In the genomic region with DNA sequence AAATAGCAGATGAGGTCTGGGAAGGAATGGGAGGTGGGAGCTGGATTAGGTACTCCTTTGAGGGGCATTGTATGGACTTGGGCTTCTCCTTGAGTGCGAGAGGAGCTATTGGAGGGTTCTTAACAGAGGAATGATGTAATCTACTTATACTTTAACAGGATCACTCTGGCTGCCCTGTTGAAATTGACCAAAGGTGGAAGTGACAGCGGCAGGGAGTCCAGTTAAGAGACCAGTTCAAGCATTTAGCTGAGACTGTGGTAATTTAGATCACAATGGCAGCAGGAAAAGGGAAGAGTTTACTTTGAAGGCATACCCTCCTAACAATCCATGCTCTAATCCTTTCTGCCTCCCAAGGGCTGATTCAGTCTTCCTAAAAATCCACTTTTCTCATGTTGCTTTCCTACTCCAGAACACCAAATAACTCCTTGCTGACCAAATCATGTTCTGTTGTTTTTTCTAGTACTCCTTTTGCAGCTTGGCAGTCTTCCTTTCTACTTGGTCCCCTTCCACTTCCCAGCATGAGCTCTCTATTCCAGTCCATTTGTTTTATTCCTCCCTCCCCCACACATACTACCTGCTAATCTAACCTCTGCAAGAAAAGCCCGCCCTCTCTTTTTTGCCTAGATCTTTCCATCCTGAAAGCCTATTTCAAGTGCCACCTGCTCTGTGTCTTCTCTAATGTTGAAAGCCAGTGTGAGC, we compare ENCODE assay signal across 17 cellular contexts.
DNase-seq lines count a peak whose midpoint lies in the region; ATAC-seq and TF ChIP-seq lines count a peak whose summit lies in the region.
"Had no signal": no experiment of that assay in that cellular context is flagged by ENCODE, and none has a peak within 500 bp of the region (broad histone marks: within the 10 kb centered on the region; RNA-seq: fewer than 3 reads in every experiment).

No MANE protein-coding gene starts in this region.

- H2AFZ ChIP-seq in H9 (ENCODE audit: low read length), result no peak overlapping the region

- H4K91ac ChIP-seq in H9 (ENCODE audit: insufficient read length, low read depth, low read length), result no peak overlapping the region

- H3K4me3 ChIP-seq in NT2/D1 (ENCODE audit: insufficient read length, low read depth), result no peak overlapping the region
- no peak overlapping the region for H3K4me3 ChIP-seq in mesendoderm (ENCODE audit: low read length)
- H3K4me3 ChIP-seq: A549, GM12878 had no signal

- no peak for TF ChIP-seq CTCF in H9 (conservative IDR thresholded peaks at IDR 0.05)

- no peaks in the 10 kb centered on the region for H3K9me3 ChIP-seq in H9 (ENCODE audit: control insufficient read depth, low read depth, low read length)
- no peaks in the 10 kb centered on the region for H3K9me3 ChIP-seq in NT2/D1 (ENCODE audit: insufficient read depth, low read length)
- H3K9me3 ChIP-seq: A549 had no signal

- peaks cover 3% of the 10 kb centered on the region; the same call in 1 of the 2 replicates for H3K4me1 ChIP-seq in H9 (ENCODE audit: insufficient read depth, low read length)
- no peaks in the 10 kb centered on the region for H3K4me1 ChIP-seq in NT2/D1 (ENCODE audit: insufficient read depth, insufficient read length)
- H3K4me1 ChIP-seq in mesendoderm (ENCODE audit: control insufficient read depth, low read depth, low read length), result peaks cover 7% of the 10 kb centered on the region
- H3K4me1 ChIP-seq: A549 had no signal

- H2BK5ac ChIP-seq in H9 (ENCODE audit: insufficient read length, low read length) (no peak overlapping the region), mesendoderm (ENCODE audit: low read length) (peak overlapping the region; percentile 22)

- H3K23ac ChIP-seq in H9 (ENCODE audit: insufficient read length, low read depth, low read length) (no peak overlapping the region), mesendoderm (ENCODE audit: low read length) (no peak overlapping the region)

- H3K27ac Mint-ChIP-seq in H9, result no peak overlapping the region
- H3K27ac Mint-ChIP-seq: CD14-positive monocyte had no signal

- WGBS in H9 (ENCODE audit: extremely low coverage, insufficient read length, low lambda C conversion rate), result no CpG with 5 or more reads among the region's 3 CpGs
- WGBS in mesendoderm (ENCODE audit: extremely low coverage, insufficient coverage, low lambda C conversion rate), result no CpG with 5 or more reads among the region's 3 CpGs

- H3K9me3 Mint-ChIP-seq in H9, result no peaks in the 10 kb centered on the region

- H4K8ac ChIP-seq in H9 (replicated peaks; ENCODE audit: insufficient read length, low read depth, low read length) (no peak overlapping the region), mesendoderm (ENCODE audit: low read depth, low read length) (no peak overlapping the region)

- no peak overlapping the region for H3K14ac ChIP-seq in H9 (ENCODE audit: insufficient read depth, low read length)

- H2BK20ac ChIP-seq in H9 (ENCODE audit: low read depth, low read length, poor library complexity, severe bottlenecking), result no peak overlapping the region

- H4K5ac ChIP-seq in H9 (ENCODE audit: insufficient read length, low read depth, low read length) (no peak overlapping the region), mesendoderm (ENCODE audit: low read length) (no peak overlapping the region)

- no peaks in the 10 kb centered on the region for H3K36me3 ChIP-seq in NT2/D1 (ENCODE audit: insufficient read depth, insufficient read length, low read length)
- H3K36me3 ChIP-seq in mesendoderm (ENCODE audit: control insufficient read depth, insufficient read depth, low read length), result no peaks in the 10 kb centered on the region

- H3K4me1 Mint-ChIP-seq in H9, result peaks cover 0 to 2% of the 10 kb centered on the region in 2 experiments; a peak in 2 of 4 replicates
- H3K4me1 Mint-ChIP-seq: CD14-positive monocyte had no signal

- no peak overlapping the region for H2BK12ac ChIP-seq in H9 (ENCODE audit: insufficient read length, low read depth, low read length)

- peaks cover 4% of the 10 kb centered on the region; the same call in 1 of the 2 replicates for H3K27me3 Mint-ChIP-seq in H9 (ENCODE audit: low read depth)

- H3K79me2 ChIP-seq in H9 (ENCODE audit: insufficient read depth, low read length) (no peaks in the 10 kb centered on the region), mesendoderm (ENCODE audit: control insufficient read depth, insufficient read depth, low read length) (no peaks in the 10 kb centered on the region)

- H2BK120ac ChIP-seq in H9 (ENCODE audit: low read depth, low read length, poor library complexity, severe bottlenecking) (no peak overlapping the region), mesendoderm (ENCODE audit: low read depth, low read length) (no peak overlapping the region)

- no peaks in the 10 kb centered on the region for H4K20me1 ChIP-seq in H9 (ENCODE audit: control insufficient read depth, insufficient read depth, insufficient read length)

- H3K56ac ChIP-seq in H9 (ENCODE audit: insufficient read length, low read depth, low read length) (no peak overlapping the region), mesendoderm (ENCODE audit: low read length) (peak overlapping the region; percentile 31)

- no peak overlapping the region for H2AK5ac ChIP-seq in H9 (ENCODE audit: insufficient read length, low read length)
- H2AK5ac ChIP-seq in mesendoderm (ENCODE audit: low read length), result no peak overlapping the region

- no peak for ATAC-seq in HG03108 (IDR thresholded peaks at IDR 0.05; ENCODE audit: unreplicated experiment)
- ATAC-seq in GM21723 (IDR thresholded peaks at IDR 0.05; ENCODE audit: unreplicated experiment), result no peak
- ATAC-seq: A549, GM12878 had no signal

- peak; percentile 33 for DNase-seq in H9
- DNase-seq in NT2/D1 (ENCODE audit: low read depth, low spot score), result peak; percentile 51
- peak; percentile 17 for DNase-seq in fibroblast of peridontal ligament (ENCODE audit: extremely low read depth)
- DNase-seq in mesendoderm, result peak; percentile 83
- no peak for DNase-seq in GDM1 (lab: John Stamatoyannopoulos, UW)
- no peak for DNase-seq in NCI-H345 treated with DMSO at 0.1 percent for 48 hours (lab: John Stamatoyannopoulos, UW; ENCODE audit: unreplicated experiment)
- DNase-seq: DMS53, KBM-7, NCI-H1092 treated with DMSO at 0.1 percent for 48 hours, NCI-H187 treated with DMSO at 0.1 percent for 48 hours, NCI-H446 treated with DMSO at 0.1 percent for 48 hours, NCI-H774 had no signal

- no peaks in the 10 kb centered on the region for H3K23me2 ChIP-seq in H9 (ENCODE audit: insufficient read length, low read depth, low read length, poor library complexity, severe bottlenecking)

- H3K79me1 ChIP-seq in H9 (ENCODE audit: insufficient read depth, low read depth, low read length, poor library complexity, severe bottlenecking) (no peaks in the 10 kb centered on the region), mesendoderm (ENCODE audit: low read length) (no peaks in the 10 kb centered on the region)

- no peaks in the 10 kb centered on the region for H3K27me3 ChIP-seq in H9 (ENCODE audit: insufficient read depth, low read length)
- H3K27me3 ChIP-seq in NT2/D1 (ENCODE audit: insufficient read depth, insufficient read length), result no peaks in the 10 kb centered on the region
- H3K27me3 ChIP-seq in mesendoderm (ENCODE audit: insufficient read depth, low read length, poor library complexity), result no peaks in the 10 kb centered on the region

- H3K27ac ChIP-seq in H9 (ENCODE audit: insufficient read length, low read depth, low read length), result no peak overlapping the region
- peak overlapping the region; percentile 63 for H3K27ac ChIP-seq in mesendoderm (ENCODE audit: low read depth, low read length)
- H3K27ac ChIP-seq: A549 had no signal

- H3T11ph ChIP-seq in H9 (ENCODE audit: low read length), result no peak overlapping the region

- H3K4me3 Mint-ChIP-seq in H9, result no peak overlapping the region
- H3K4me3 Mint-ChIP-seq: CD14-positive monocyte had no signal

- H3K9ac ChIP-seq in H9 (ENCODE audit: extremely low read depth, insufficient read length, low read length) (no peak overlapping the region), NT2/D1 (ENCODE audit: insufficient read length, low read depth) (no peak overlapping the region), mesendoderm (ENCODE audit: low read length) (no peak overlapping the region)

- H2BK15ac ChIP-seq in H9 (ENCODE audit: low read depth, low read length) (no peak overlapping the region), mesendoderm (replicated peaks; ENCODE audit: low read depth) (no peak overlapping the region)

- H3K36me3 Mint-ChIP-seq in H9 (ENCODE audit: insufficient read depth in 1 of 3, low read depth in 3 of 3), result peaks cover 0 to 1% (median 0%) of the 10 kb centered on the region in 3 experiments; a peak in 2 of 7 replicates
- H3K36me3 Mint-ChIP-seq: CD14-positive monocyte had no signal

- no peak overlapping the region for H3K4ac ChIP-seq in H9 (ENCODE audit: low read depth, low read length)
- H3K4ac ChIP-seq in mesendoderm (ENCODE audit: low read depth, low read length), result no peak overlapping the region

- H3K18ac ChIP-seq in H9 (ENCODE audit: insufficient read length, low read depth, low read length), result no peak overlapping the region
- peak overlapping the region; percentile 62 for H3K18ac ChIP-seq in mesendoderm (ENCODE audit: low read length)

- no peak overlapping the region for H3K4me2 ChIP-seq in H9 (ENCODE audit: insufficient read depth, insufficient read length, low read length)
- no peak overlapping the region for H3K4me2 ChIP-seq in mesendoderm (ENCODE audit: low read length)
- H3K4me2 ChIP-seq: A549 had no signal

Comparison
In these comparisons a context has a peak if more than half of its experiments do, and no peak if none do; other contexts are left out.
1. DNase-seq: peak in H9 (single experiment), NT2/D1 (single experiment), fibroblast of peridontal ligament (single experiment) and mesendoderm (single experiment); none in GDM1 (single experiment) and NCI-H345 treated with DMSO at 0.1 percent for 48 hours (single experiment).